In the genomic region with DNA sequence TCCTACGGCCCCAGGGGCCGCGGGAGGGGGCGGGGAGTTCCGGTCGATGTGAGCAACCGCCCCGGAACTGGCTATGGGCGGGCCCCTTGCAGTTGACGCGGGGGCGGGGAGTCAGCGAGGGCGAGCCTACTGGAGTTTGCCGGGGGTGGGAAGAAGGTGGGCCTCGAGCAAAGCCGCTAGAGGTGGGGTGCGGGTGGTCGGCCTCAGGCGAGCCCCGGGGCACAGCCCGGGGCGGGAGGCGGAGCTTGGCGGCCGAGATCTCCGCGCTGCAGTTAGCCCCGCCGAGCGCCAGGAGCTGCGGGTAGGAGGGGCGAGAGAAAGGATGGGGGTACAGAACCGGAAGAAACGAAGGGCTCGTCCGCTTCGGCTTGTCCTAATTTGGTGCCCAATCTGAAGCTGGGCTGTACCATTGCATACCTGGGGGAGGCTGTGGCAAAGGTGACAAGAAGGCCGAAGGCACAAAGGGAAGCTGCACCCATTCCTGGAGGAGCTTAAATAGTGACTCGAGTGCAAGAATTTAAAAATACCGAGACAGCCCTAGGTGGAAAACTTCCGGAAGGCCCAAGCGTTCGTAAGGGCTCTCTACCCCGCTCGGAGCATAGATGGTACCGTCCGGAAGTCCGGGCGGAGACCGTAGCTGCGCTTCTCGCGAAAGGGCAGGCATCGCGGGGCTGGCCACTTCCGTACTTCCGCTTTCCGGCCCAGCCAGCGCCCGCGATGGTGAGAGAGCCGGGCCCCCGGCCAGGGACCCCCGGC, we compare ENCODE assay signal across 8 cellular contexts. TPM values are rescaled to one million over a fixed set of nuclear protein-coding genes. Genes with fewer than 3 reads are reported as not detected.
DNase-seq lines count a peak whose midpoint lies in the region; ATAC-seq, FAIRE-seq and TF ChIP-seq lines count a peak whose summit lies in the region.

Gene ARPC4 (plus strand): TSS at position 678 of the 756 bp plus-strand sequence. CDS start 40 bp downstream, at position 718.
A gene with protein sequence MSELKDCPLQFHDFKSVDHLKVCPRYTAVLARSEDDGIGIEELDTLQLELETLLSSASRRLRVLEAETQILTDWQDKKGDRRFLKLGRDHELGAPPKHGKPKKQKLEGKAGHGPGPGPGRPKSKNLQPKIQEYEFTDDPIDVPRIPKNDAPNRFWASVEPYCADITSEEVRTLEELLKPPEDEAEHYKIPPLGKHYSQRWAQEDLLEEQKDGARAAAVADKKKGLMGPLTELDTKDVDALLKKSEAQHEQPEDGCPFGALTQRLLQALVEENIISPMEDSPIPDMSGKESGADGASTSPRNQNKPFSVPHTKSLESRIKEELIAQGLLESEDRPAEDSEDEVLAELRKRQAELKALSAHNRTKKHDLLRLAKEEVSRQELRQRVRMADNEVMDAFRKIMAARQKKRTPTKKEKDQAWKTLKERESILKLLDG (minus strand): TSS at position 69 of the 756 bp plus-strand sequence. CDS start 1,007 bp downstream, outside the sequence.

- H3K36me3 ChIP-seq in bronchial epithelial cell (ENCODE audit: control insufficient read depth, insufficient read depth, low read length) (peaks cover 14% of the 10 kb centered on the region), smooth muscle cell (ENCODE audit: low read depth) (peaks cover 5% of the 10 kb centered on the region)

- H3K27ac ChIP-seq in smooth muscle cell (ENCODE audit: low read depth) = peak within 1 kb of the TSS; percentile 96

- ATAC-seq in GM19023 (IDR thresholded peaks at IDR 0.05; ENCODE audit: unreplicated experiment) = peak; percentile 82
- peak; percentile 86 for ATAC-seq in HG03196 (IDR thresholded peaks at IDR 0.05; ENCODE audit: unreplicated experiment)
- peak; percentile 90 for ATAC-seq in WTC11

- H3K4me3 ChIP-seq in bronchial epithelial cell (ENCODE audit: low read depth, low read length) (peak within 1 kb of the TSS; percentile 94), smooth muscle cell (peak within 1 kb of the TSS; percentile 86)

- peak within 1 kb of the TSS; percentile 95 for H3K4me2 ChIP-seq in smooth muscle cell

- peaks cover 53% of the 10 kb centered on the region for H3K79me2 ChIP-seq in smooth muscle cell (ENCODE audit: low read depth)

- H3K9me3 ChIP-seq in smooth muscle cell (replicated peaks; ENCODE audit: low read depth) = no peaks in the 10 kb centered on the region

- H3K27me3 Mint-ChIP-seq in WTC11 (ENCODE audit: low read depth) = no peaks in the 10 kb centered on the region; the same call in 1 of the 2 replicates

- POLR2A ChIA-PET in WTC11 (lab: Charles Lee) = interaction anchor here (0.5 to 1.8 kb wide), 16 partner anchors 9 to 1922 kb away, joined by 3 to 11 read pairs (median 4); partner anchors contain the start of genes CAMK1 and OGG1

- H3F3A ChIP-seq in smooth muscle cell (ENCODE audit: low read depth) = peaks cover 7% of the 10 kb centered on the region

- H3K9me3 Mint-ChIP-seq in WTC11 = no peaks in the 10 kb centered on the region

- peak within 1 kb of the TSS; percentile 100 for H3K27ac Mint-ChIP-seq in WTC11

- H3K27me3 ChIP-seq in bronchial epithelial cell (ENCODE audit: control insufficient read depth, insufficient read depth, low read length) = no peaks in the 10 kb centered on the region
- H3K27me3 ChIP-seq in smooth muscle cell (ENCODE audit: low read depth) = no peaks in the 10 kb centered on the region

- H3K4me3 Mint-ChIP-seq in WTC11 = peak within 1 kb of the TSS; percentile 94

- no peak within 1 kb of the TSS for H2AFZ ChIP-seq in smooth muscle cell (ENCODE audit: low read depth)

- peaks cover 10% of the 10 kb centered on the region for H3K4me1 ChIP-seq in smooth muscle cell (ENCODE audit: low read depth)

- H3K9ac ChIP-seq in smooth muscle cell (ENCODE audit: low read depth) = peak within 1 kb of the TSS; percentile 97

- CTCF ChIA-PET in WTC11 (lab: Charles Lee) = interaction anchor here (0.7 to 1.6 kb wide), 11 partner anchors 10 to 292 kb away, joined by 3 to 11 read pairs (median 4); partner anchors contain the start of genes CAMK1, CRELD1 and OGG1

- H3K36me3 Mint-ChIP-seq in WTC11 = peaks cover 40% of the 10 kb centered on the region

- peaks cover 28% of the 10 kb centered on the region for H4K20me1 ChIP-seq in smooth muscle cell (ENCODE audit: low read depth)

- DNase-seq in AG08396 (ENCODE audit: low spot score) (peak; percentile 95), NCI-H226 (peak; percentile 89), WTC11 (ENCODE audit: low spot score) (peak; percentile 89), bronchial epithelial cell (ENCODE audit: low read depth) (peak; percentile 89), iPS-NIHi7 (ENCODE audit: extremely low spot score) (peak; percentile 94), smooth muscle cell (lab: John Stamatoyannopoulos, UW; ENCODE audit: unreplicated experiment) (peak; percentile 91)

- no peak for FAIRE-seq in bronchial epithelial cell (lab: Jason Lieb, UNC)

- H3K4me1 Mint-ChIP-seq in WTC11 = peaks cover 18% of the 10 kb centered on the region

- WGBS in smooth muscle cell (ENCODE audit: low lambda C conversion rate) = under 1% methylated on average over 63 of the region's 65 CpGs

- TF ChIP-seq CTCF in WTC11 (IDR thresholded peaks at IDR 0.05) = no peak
- no peak for TF ChIP-seq CTCF in bronchial epithelial cell (IDR thresholded peaks at IDR 0.05; ENCODE audit: insufficient read depth, low read length, severe bottlenecking)
- no peak for TF ChIP-seq CTCF in smooth muscle cell (IDR thresholded peaks at IDR 0.05; ENCODE audit: borderline replicate concordance, insufficient read depth, poor library complexity, severe bottlenecking)

TF ChIP-seq in WTC11, 78 proteins besides CTCF, POLR2A, EP300 and RAD21 (continues in another document):
- no peak for TF ChIP-seq SMAD3 (CRISPR knock-in tag; IDR thresholded peaks at IDR 0.05; ENCODE audit: borderline replicate concordance)
- no peak for TF ChIP-seq NFE2L1 (CRISPR knock-in tag; IDR thresholded peaks at IDR 0.05)
- no peak for TF ChIP-seq NR3C1 (CRISPR knock-in tag; conservative IDR thresholded peaks at IDR 0.05; ENCODE audit: low read depth)
- TF ChIP-seq FOXP1 (CRISPR knock-in tag; IDR thresholded peaks at IDR 0.05; ENCODE audit: borderline replicate concordance) = no peak; the same call in 1 of the 2 replicates
- TF ChIP-seq GABPB1 (CRISPR knock-in tag; IDR thresholded peaks at IDR 0.05) = peak; percentile 42; the same call in 1 of the 2 replicates
- TF ChIP-seq GRHL2 (CRISPR knock-in tag; IDR thresholded peaks at IDR 0.05; ENCODE audit: insufficient replicate concordance, severe bottlenecking) = no peak
- no peak for TF ChIP-seq NR1H2 (CRISPR knock-in tag; IDR thresholded peaks at IDR 0.05)
- TF ChIP-seq, protein P1, sequence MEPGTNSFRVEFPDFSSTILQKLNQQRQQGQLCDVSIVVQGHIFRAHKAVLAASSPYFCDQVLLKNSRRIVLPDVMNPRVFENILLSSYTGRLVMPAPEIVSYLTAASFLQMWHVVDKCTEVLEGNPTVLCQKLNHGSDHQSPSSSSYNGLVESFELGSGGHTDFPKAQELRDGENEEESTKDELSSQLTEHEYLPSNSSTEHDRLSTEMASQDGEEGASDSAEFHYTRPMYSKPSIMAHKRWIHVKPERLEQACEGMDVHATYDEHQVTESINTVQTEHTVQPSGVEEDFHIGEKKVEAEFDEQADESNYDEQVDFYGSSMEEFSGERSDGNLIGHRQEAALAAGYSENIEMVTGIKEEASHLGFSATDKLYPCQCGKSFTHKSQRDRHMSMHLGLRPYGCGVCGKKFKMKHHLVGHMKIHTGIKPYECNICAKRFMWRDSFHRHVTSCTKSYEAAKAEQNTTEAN (CRISPR knock-in tag; IDR thresholded peaks at IDR 0.05) = 0 out of 2 replicates have a peak, but pooled peaks have one; percentile 9
- 0 out of 2 replicates have a peak, but pooled peaks have one; percentile 14 for TF ChIP-seq ARID4B (CRISPR knock-in tag; IDR thresholded peaks at IDR 0.05; ENCODE audit: borderline replicate concordance)

RNA-seq across cellular contexts. Expression of gene ARPC4, which starts in this region (rescaled TPM):
- total RNA-seq in WTC11 (2021) (127 to 143 TPM (median 133 TPM) in 3 replicates), bronchial epithelial cell (192 and 204 TPM in 2 replicates), smooth muscle cell (93.9 and 143 TPM in 2 replicates)
- polyA plus RNA-seq in smooth muscle cell = 128 and 130 TPM in 2 replicates

RNA-seq across cellular contexts. Expression of the second gene that starts in this region (rescaled TPM):
- total RNA-seq in WTC11 (2021) = 49.0 to 57.9 TPM (median 55.9 TPM) in 3 replicates
- total RNA-seq in bronchial epithelial cell = 46.9 and 78.5 TPM in 2 replicates
- 50.9 and 51.8 TPM in 2 replicates for total RNA-seq in smooth muscle cell
- polyA plus RNA-seq in smooth muscle cell = 72.5 and 79.6 TPM in 2 replicates

Comparison
In these comparisons a context has a peak if more than half of its experiments do, and no peak if none do; other contexts are left out.
1. Peak in every context shown above with its lines: DNase-seq, ATAC-seq, H3K4me3 ChIP-seq and H3K27ac ChIP-seq.